Comparison of ENCODE assay signal across 9 cellular contexts in the genomic region with DNA sequence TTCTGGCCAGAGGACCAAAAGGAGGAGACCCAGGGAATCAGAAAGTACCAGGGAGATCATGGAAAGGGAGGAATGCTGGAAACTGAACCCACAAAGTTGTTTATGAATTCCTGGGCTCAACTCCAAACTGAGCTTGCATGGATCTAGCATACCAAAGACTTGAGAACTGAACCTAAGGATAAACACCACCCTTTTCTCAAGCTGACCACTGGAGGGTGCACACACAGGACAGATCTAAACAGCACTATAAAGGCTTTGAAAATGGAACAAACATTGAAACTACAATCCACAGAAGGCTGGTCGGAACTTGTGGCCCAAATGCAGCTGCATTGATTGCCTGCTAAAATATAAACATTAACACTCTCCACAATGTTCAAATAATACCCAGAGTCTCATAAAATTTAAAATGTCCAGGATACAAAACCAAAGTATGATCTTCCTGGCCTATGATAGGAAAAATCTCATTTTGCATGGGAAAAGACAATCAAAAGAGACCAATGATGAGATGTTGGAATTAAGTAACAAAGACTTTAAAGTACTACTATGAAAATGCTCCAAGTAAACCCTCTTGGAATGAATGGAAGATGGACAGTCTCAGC. TPM values are rescaled to one million over a fixed set of nuclear protein-coding genes. Genes with fewer than 3 reads are reported as not detected.
A peak's percentile ranks its signal among the peaks of the same experiment; 100 is the strongest.
DNase-seq lines count a peak whose midpoint lies in the region; ATAC-seq and TF ChIP-seq lines count a peak whose summit lies in the region.
"Had no signal": no experiment of that assay in that cellular context is flagged by ENCODE, and none has a peak within 500 bp of the region (broad histone marks: within the 10 kb centered on the region; RNA-seq: fewer than 3 reads in every experiment).

No MANE protein-coding gene starts in this region.

- H3K9me3 ChIP-seq in MM.1S (replicated peaks; ENCODE audit: insufficient read depth, low read length) (no peaks in the 10 kb centered on the region), left lung (no peaks in the 10 kb centered on the region), vagina (no peaks in the 10 kb centered on the region)

- peak overlapping the region; percentile 58 for H3K4me2 ChIP-seq in MM.1S (ENCODE audit: low read depth, low read length)

- H3K9me2 ChIP-seq in MM.1S (replicated peaks; ENCODE audit: insufficient read depth, low read length): no peaks in the 10 kb centered on the region

- H3K36me3 ChIP-seq in MM.1S (replicated peaks; ENCODE audit: insufficient read depth, low read length) (no peaks in the 10 kb centered on the region), left lung (no peaks in the 10 kb centered on the region), vagina (no peaks in the 10 kb centered on the region)

- ATAC-seq in GM19455 (IDR thresholded peaks at IDR 0.05; ENCODE audit: unreplicated experiment) (peak; percentile 75), left lung (peak; percentile 81)

- H4K20me1 ChIP-seq in MM.1S (ENCODE audit: insufficient read depth, low read length): no peaks in the 10 kb centered on the region

- H3K79me2 ChIP-seq in MM.1S (ENCODE audit: low read length): no peaks in the 10 kb centered on the region

- no peak overlapping the region for H3K4me3 ChIP-seq in MM.1S (ENCODE audit: low read length)
- H3K4me3 ChIP-seq in astrocyte of the spinal cord (ENCODE audit: low read depth, low read length): no peak overlapping the region
- no peak overlapping the region for H3K4me3 ChIP-seq in left lung
- no peak overlapping the region for H3K4me3 ChIP-seq in vagina

- H3K27ac ChIP-seq in MM.1S (ENCODE audit: low read length) (no peak overlapping the region), left lung (peak overlapping the region in 1 of 2 donors; percentile 30), vagina (peak overlapping the region; percentile 44)

- TF ChIP-seq POLR2A in vagina (IDR thresholded peaks at IDR 0.05): no peak

- 0 out of 2 replicates have a peak, but pooled peaks cover 4% of the 10 kb centered on the region for H3F3A ChIP-seq in MM.1S (ENCODE audit: insufficient read depth, low read length)

- H2AFZ ChIP-seq in MM.1S (ENCODE audit: low read length): peak overlapping the region; percentile 56

- in situ Hi-C loops in astrocyte of the spinal cord (cut with HindIII; ENCODE audit: low sequenced_read_pairs): no loop called here

- H3K4me1 ChIP-seq in MM.1S (ENCODE audit: low read length) (peaks cover 35% of the 10 kb centered on the region), left lung (peaks cover 5 to 12% of the 10 kb centered on the region in 2 donors), vagina (peaks cover 12% of the 10 kb centered on the region)

- no peaks in the 10 kb centered on the region for H3K27me3 ChIP-seq in MM.1S (replicated peaks; ENCODE audit: insufficient read depth, low read length)
- no peaks in the 10 kb centered on the region for H3K27me3 ChIP-seq in left lung
- no peaks in the 10 kb centered on the region for H3K27me3 ChIP-seq in vagina

- TF ChIP-seq CTCF in MM.1S (IDR thresholded peaks at IDR 0.05; ENCODE audit: low read length) (peak; percentile 81), astrocyte of the spinal cord (IDR thresholded peaks at IDR 0.05; ENCODE audit: low read depth, low read length) (peak; percentile 71), left lung (IDR thresholded peaks at IDR 0.05) (peak; percentile 42), vagina (IDR thresholded peaks at IDR 0.05) (peak in 1 of 3 experiments; percentile 46)

- H3K9ac ChIP-seq in MM.1S (ENCODE audit: low read length): no peak overlapping the region; the same call in 1 of the 2 replicates

- intact Hi-C loops in left lung (cut with DNase I): no loop called here
- intact Hi-C loops in vagina (cut with DNase I): no loop called here

- DNase-seq in D341Med (ENCODE audit: low spot score) (peak; percentile 40), MM.1S (peak; percentile 69), astrocyte of the spinal cord (ENCODE audit: low read depth, low spot score) (peak; percentile 88), left lung (no peak), vagina (ENCODE audit: extremely low spot score in 2 of 2) (no peak), NCI-H1436 (lab: John Stamatoyannopoulos, UW) (no peak), occipital lobe (lab: John Stamatoyannopoulos, UW) (no peak)
- DNase-seq: natural killer cell had no signal

RNA-seq across cellular contexts. Expression of gene IRF1, which starts 15.6 kb away (rescaled TPM):
- total RNA-seq in left lung (10 to 100 TPM; 41.4 to 93.3 TPM), vagina (49.8 TPM), occipital lobe (2.0 TPM)

RNA-seq across cellular contexts. Expression of gene IL5, which starts 37.1 kb away (rescaled TPM):
- total RNA-seq in left lung (not detected), vagina (not detected), occipital lobe (not detected)
- total RNA-seq: natural killer cell had no signal

RNA-seq across cellular contexts. Expression of gene RAD50, which starts 50.6 kb away (rescaled TPM):
- total RNA-seq in left lung (10 to 100 TPM; 35.3 to 39.9 TPM), vagina (29.0 TPM), occipital lobe (39.3 TPM)

Comparison
In these comparisons a context has a peak if more than half of its experiments do, and no peak if none do; other contexts are left out.
1. DNase-seq: peak in D341Med (single experiment), MM.1S (single experiment) and astrocyte of the spinal cord (single experiment); none in left lung (0 of 2), vagina (0 of 2), NCI-H1436 (single experiment) and occipital lobe (single experiment).
2. RNA of gene IRF1, which starts 15.6 kb away (total RNA-seq): 41.4 to 93.3 TPM in left lung and 49.8 TPM in vagina (single experiment); 2.0 TPM in occipital lobe (single experiment); every median in the first group is over 10 times any median in the second.